ENCODE assay signal across 33 cellular contexts in the genomic region with DNA sequence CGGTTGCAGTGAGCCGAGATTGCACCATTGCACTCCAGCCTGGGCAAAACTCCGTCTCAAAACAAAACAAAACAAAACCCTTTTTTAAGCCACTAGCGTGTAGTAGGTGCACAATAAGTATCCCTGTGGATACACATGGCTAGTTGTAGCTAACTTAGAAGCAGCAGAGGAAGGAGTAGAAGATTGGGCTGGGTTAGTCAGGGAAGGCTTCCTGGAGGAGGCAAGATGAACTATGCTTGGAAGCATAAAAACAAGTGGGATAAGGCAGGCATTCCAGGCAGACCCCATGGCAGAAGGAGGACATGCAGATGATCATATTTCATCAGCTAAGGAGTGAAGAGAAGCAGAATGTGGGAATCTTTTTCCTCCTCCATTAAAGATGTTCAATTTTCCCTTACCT.
"Had no signal": no experiment of that assay in that cellular context is flagged by ENCODE, and none has a peak within 500 bp of the region (broad histone marks: within the 10 kb centered on the region; RNA-seq: fewer than 3 reads in every experiment).

No MANE protein-coding gene starts in this region.

- H3K36me3 ChIP-seq: ascending aorta, cardiac muscle cell, WERI-Rb-1 had no signal

- H3K27me3 ChIP-seq: ascending aorta, cardiac muscle cell had no signal

- H3K4me1 ChIP-seq: ascending aorta had no signal

- FAIRE-seq: bronchial epithelial cell, TTC549 had no signal

- DNase-seq: activated CD4-positive, alpha-beta memory T cell treated with anti-CD3 and anti-CD28 coated beads, Interleukin-2, amount 10 ng/mL, durations not matched to agents 7 days and 5 days; activated CD4-positive, alpha-beta T cell treated with anti-CD3 and anti-CD28 coated beads for 1 hour; activated CD4-positive, alpha-beta T cell treated with anti-CD3 and anti-CD28 coated beads for 36 hours; activated CD4-positive, alpha-beta T cell treated with anti-CD3 and anti-CD28 coated beads for 48 hours; activated CD4-positive, alpha-beta T cell treated with anti-CD3 and anti-CD28 coated beads, Interleukin-2, amount 10 ng/mL, durations not matched to agents 7 days and 5 days; activated CD4-positive, alpha-beta T cell treated with anti-CD3 and anti-CD28 coated beads, Interleukin-2, amount 50 U/mL, for 48 hours; activated CD4-positive, CD25-positive, alpha-beta regulatory T cell; activated CD8-positive, alpha-beta memory T cell treated with anti-CD3 and anti-CD28 coated beads for 24 hours; activated CD8-positive, alpha-beta memory T cell treated with anti-CD3 and anti-CD28 coated beads, Interleukin-2, amount 10 ng/mL, durations not matched to agents 7 days and 5 days; activated CD8-positive, alpha-beta memory T cell treated with anti-CD3 and anti-CD28 coated beads, Interleukin-2, amount 50 U/mL, for 48 hours; activated CD8-positive, alpha-beta T cell treated with anti-CD3 and anti-CD28 coated beads, Interleukin-2, amount 10 ng/mL, durations not matched to agents 7 days and 5 days; activated effector memory CD4-positive, alpha-beta T cell treated with Interleukin-2 at 50 U/mL for 16 hours; activated gamma-delta T cell; activated naive CD4-positive, alpha-beta T cell treated with anti-CD3 and anti-CD28 coated beads, Interleukin-2, amount 10 ng/mL, durations not matched to agents 7 days and 5 days; activated naive CD4-positive, alpha-beta T cell treated with Interleukin-2 at 50 U/mL for 16 hours; activated naive CD8-positive, alpha-beta T cell treated with anti-CD3 and anti-CD28 coated beads, Interleukin-2, amount 10 ng/mL, durations not matched to agents 7 days and 5 days; activated naive CD8-positive, alpha-beta T cell treated with anti-CD3 and anti-CD28 coated beads, Interleukin-2, amount 50 U/mL, for 24 hours; activated T-cell treated with anti-CD3 and anti-CD28 coated beads, Interleukin-2, amount 50 U/mL, for 24 hours; activated T-cell treated with anti-CD3 and anti-CD28 coated beads, Interleukin-2, amount 50 U/mL, for 48 hours; amygdala; anterior cingulate cortex; caudate nucleus; cerebellar nuclear complex; T-helper 1 cell; T-helper 2 cell; T-helper 9 cell; WERI-Rb-1 had no signal

- H3K4me3 ChIP-seq: ascending aorta, cardiac muscle cell had no signal

- H3K27ac ChIP-seq: ascending aorta, cardiac muscle cell, WERI-Rb-1 had no signal

- ATAC-seq: activated CD4-positive, alpha-beta T cell treated with anti-CD3 and anti-CD28 coated beads for 36 hours; activated CD4-positive, CD25-positive, alpha-beta regulatory T cell treated with anti-CD3 and anti-CD28 coated beads, Interleukin-2, amount 50 U/mL, for 24 hours; activated CD8-positive, alpha-beta memory T cell treated with anti-CD3 and anti-CD28 coated beads, Interleukin-2, amount 10 ng/mL, durations not matched to agents 7 days and 5 days; activated CD8-positive, alpha-beta T cell treated with anti-CD3 and anti-CD28 coated beads, Interleukin-2, amount 10 ng/mL, durations not matched to agents 7 days and 5 days; activated naive CD8-positive, alpha-beta T cell treated with anti-CD3 and anti-CD28 coated beads, Interleukin-2, amount 50 U/mL, for 24 hours; WTC11 had no signal

- H3K9me3 ChIP-seq: ascending aorta had no signal
